Comparison of ENCODE assay signal across 16 cellular contexts in the genomic region with DNA sequence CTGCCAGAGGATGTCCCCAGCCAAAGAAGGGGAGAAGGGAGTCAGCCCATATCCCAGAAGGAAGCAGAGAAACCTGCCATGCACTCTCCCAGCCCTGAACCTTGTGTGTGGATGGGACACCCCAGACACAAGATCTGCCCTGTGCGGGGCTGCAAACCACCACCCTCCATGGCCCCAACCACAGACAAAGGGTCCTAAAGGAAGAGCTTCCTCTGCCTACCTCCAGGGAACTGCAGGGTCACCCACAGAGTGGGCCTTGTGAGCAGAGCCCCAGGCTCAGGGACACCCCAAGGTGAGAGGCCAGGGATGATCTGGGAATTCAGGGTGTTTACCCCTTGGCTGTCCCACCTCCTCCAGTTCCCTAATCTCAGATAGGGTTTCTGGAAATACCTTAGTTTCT.
"Had no signal": no experiment of that assay in that cellular context is flagged by ENCODE, and none has a peak within 500 bp of the region (broad histone marks: within the 10 kb centered on the region; RNA-seq: fewer than 3 reads in every experiment).

No MANE protein-coding gene starts in this region.

- H3K36me3 ChIP-seq: prostate gland, right atrium auricular region had no signal

- H3K27ac ChIP-seq: prostate gland had no signal

- H3K4me3 ChIP-seq: prostate gland, right atrium auricular region had no signal

- H3K4me1 Mint-ChIP-seq: activated CD4-positive, alpha-beta T cell treated with anti-CD3 and anti-CD28 coated beads, Interleukin-2, amount 10 ng/mL, durations not matched to agents 7 days and 5 days; central memory CD8-positive, alpha-beta T cell; immature natural killer cell had no signal

- H3K27ac Mint-ChIP-seq: activated CD4-positive, alpha-beta T cell treated with anti-CD3 and anti-CD28 coated beads, Interleukin-2, amount 10 ng/mL, durations not matched to agents 7 days and 5 days; activated CD8-positive, alpha-beta T cell treated with anti-CD3 and anti-CD28 coated beads, Interleukin-2, amount 10 ng/mL, durations not matched to agents 7 days and 5 days; activated naive CD4-positive, alpha-beta T cell treated with anti-CD3 and anti-CD28 coated beads for 36 hours; immature natural killer cell; natural killer cell treated with Interleukin-12 subunit alpha and Interleukin-12 subunit beta and Interleukin-15 and Interleukin-18, amount 100 ng/mL, for 72 hours had no signal

- H3K36me3 Mint-ChIP-seq: natural killer cell treated with Interleukin-12 subunit alpha and Interleukin-12 subunit beta and Interleukin-15 and Interleukin-18, amount 100 ng/mL, for 72 hours; type B pancreatic cell had no signal

- DNase-seq: activated CD4-positive, alpha-beta T cell treated with anti-CD3 and anti-CD28 coated beads, Interleukin-2, amount 10 ng/mL, durations not matched to agents 7 days and 5 days; activated CD8-positive, alpha-beta memory T cell treated with anti-CD3 and anti-CD28 coated beads, Interleukin-2, amount 50 U/mL, for 4 hours; activated CD8-positive, alpha-beta T cell treated with anti-CD3 and anti-CD28 coated beads, Interleukin-2, amount 10 ng/mL, durations not matched to agents 7 days and 5 days; activated T-cell treated with anti-CD3 and anti-CD28 coated beads, Interleukin-2, amount 50 U/mL, for 4 hours; cortex of kidney; immature natural killer cell; nucleus accumbens; stimulated activated naive CD8-positive, alpha-beta T cell treated with anti-CD3 and anti-CD28 coated beads, Interleukin-15, Interleukin-2, amounts not matched to agents 100 U/mL and 50 U/mL, for 24 hours; T-helper 1 cell; T-helper 9 cell had no signal

- H3K4me3 Mint-ChIP-seq: activated CD4-positive, alpha-beta T cell treated with anti-CD3 and anti-CD28 coated beads, Interleukin-2, amount 10 ng/mL, durations not matched to agents 7 days and 5 days; activated CD8-positive, alpha-beta T cell treated with anti-CD3 and anti-CD28 coated beads, Interleukin-2, amount 10 ng/mL, durations not matched to agents 7 days and 5 days; activated naive CD4-positive, alpha-beta T cell treated with anti-CD3 and anti-CD28 coated beads for 36 hours; activated T-cell treated with anti-CD3 and anti-CD28 coated beads, Interleukin-2, amount 50 U/mL, for 4 hours; central memory CD8-positive, alpha-beta T cell; immature natural killer cell; natural killer cell treated with Interleukin-12 subunit alpha and Interleukin-12 subunit beta and Interleukin-15 and Interleukin-18, amount 100 ng/mL, for 72 hours; type B pancreatic cell had no signal

- H3K9me3 ChIP-seq: prostate gland, right atrium auricular region had no signal

- H3K9me3 Mint-ChIP-seq: activated CD4-positive, alpha-beta T cell treated with anti-CD3 and anti-CD28 coated beads, Interleukin-2, amount 10 ng/mL, durations not matched to agents 7 days and 5 days; activated naive CD4-positive, alpha-beta T cell treated with anti-CD3 and anti-CD28 coated beads for 36 hours; activated T-cell treated with anti-CD3 and anti-CD28 coated beads, Interleukin-2, amount 50 U/mL, for 4 hours; central memory CD8-positive, alpha-beta T cell; immature natural killer cell; natural killer cell treated with Interleukin-12 subunit alpha and Interleukin-12 subunit beta and Interleukin-15 and Interleukin-18, amount 100 ng/mL, for 72 hours; type B pancreatic cell had no signal

- H3K27me3 ChIP-seq: right atrium auricular region had no signal

- H3K4me1 ChIP-seq: prostate gland had no signal
